ENCODE assay signal across 8 cellular contexts in genomic region chr2:122451040-122451439, GRCh38.
A peak's percentile ranks its signal among the peaks of the same experiment; 100 is the strongest.
DNase-seq lines count a peak whose midpoint lies in the region; ATAC-seq and TF ChIP-seq lines count a peak whose summit lies in the region.

No MANE protein-coding gene starts in this region.

- H3K4me3 ChIP-seq in AG09309 (ENCODE audit: control insufficient read depth, low read depth, low read length) (no peak overlapping the region), MG63 (no peak overlapping the region), adrenal gland (no peak overlapping the region), mucosa of descending colon (no peak overlapping the region)

- H3K27me3 ChIP-seq in MG63: no peaks in the 10 kb centered on the region
- no peaks in the 10 kb centered on the region for H3K27me3 ChIP-seq in adrenal gland

- no peaks in the 10 kb centered on the region for H3K36me3 ChIP-seq in MG63
- H3K36me3 ChIP-seq in adrenal gland (replicated peaks in 1 of 2): no peaks in the 10 kb centered on the region
- H3K36me3 ChIP-seq in mucosa of descending colon (ENCODE audit: low read depth): no peaks in the 10 kb centered on the region

- intact Hi-C loops in adrenal gland (cut with DNase I): no loop called here
- intact Hi-C loops in mucosa of descending colon (cut with DNase I, micrococcal nuclease): loop anchor here in 1 of 2 donors (2.0 kb wide), 1 partner anchor 476 kb away; no protein-coding TSS in a partner anchor

- peaks cover 8% of the 10 kb centered on the region; the same call in 1 of the 2 replicates for H3K9me3 ChIP-seq in MG63
- no peaks in the 10 kb centered on the region for H3K9me3 ChIP-seq in adrenal gland (replicated peaks in 1 of 3)
- no peaks in the 10 kb centered on the region for H3K9me3 ChIP-seq in mucosa of descending colon

- no peak for TF ChIP-seq POLR2A in adrenal gland (IDR thresholded peaks at IDR 0.05)

- 55 to 79% (median 69%) methylated on average over 3 to 4 of the region's 4 CpGs for WGBS in adrenal gland, 4 donors

- peak; percentile 46 for TF ChIP-seq CTCF in AG09309 (IDR thresholded peaks at IDR 0.05; ENCODE audit: control insufficient read depth, insufficient read depth, low read depth, low read length, missing control alignments)
- peak in 5 of 6 experiments; percentile 18 to 45 (median 35) for TF ChIP-seq CTCF in adrenal gland (IDR thresholded peaks at IDR 0.05)
- no peak for TF ChIP-seq CTCF in mucosa of descending colon (IDR thresholded peaks at IDR 0.05)

- no peak overlapping the region for H3K27ac ChIP-seq in adrenal gland

- H3K4me1 ChIP-seq in adrenal gland (replicated peaks in 1 of 2) (no peaks in the 10 kb centered on the region), mucosa of descending colon (ENCODE audit: low read depth) (no peaks in the 10 kb centered on the region)

- ATAC-seq in GM18517 (IDR thresholded peaks at IDR 0.05; ENCODE audit: unreplicated experiment): peak; percentile 59
- ATAC-seq in mucosa of descending colon: peak; percentile 63
- no peak for ATAC-seq in HG02678 (IDR thresholded peaks at IDR 0.05; ENCODE audit: unreplicated experiment)

- DNase-seq in AG09309 (ENCODE audit: low read depth): no peak
- peak; percentile 1 for DNase-seq in MG63
- DNase-seq in adrenal gland: peak in 1 of 7 donors; percentile 1
- peak in 1 of 3 donors; percentile 22 for DNase-seq in mucosa of descending colon
- no peak for DNase-seq in nucleus accumbens (lab: John Stamatoyannopoulos, UW)
- DNase-seq in HCEC 1CT: no peak
